13 cellular contexts compared by ENCODE assay signal in genomic region chr10:93873427-93874115, GRCh38. TPM values are rescaled to one million over a fixed set of nuclear protein-coding genes. Genes with fewer than 3 reads are reported as not detected.
DNase-seq lines count a peak whose midpoint lies in the region; ATAC-seq and TF ChIP-seq lines count a peak whose summit lies in the region.
"Had no signal": no experiment of that assay in that cellular context is flagged by ENCODE, and none has a peak within 500 bp of the region (broad histone marks: within the 10 kb centered on the region; RNA-seq: fewer than 3 reads in every experiment).

No MANE protein-coding gene starts in this region.

- H3K27ac Mint-ChIP-seq in nephron progenitor cell: peak overlapping the region; percentile 64
- H3K27ac Mint-ChIP-seq: activated naive CD4-positive, alpha-beta T cell treated with anti-CD3 and anti-CD28 coated beads, Interleukin-2, amount 50 U/mL, for 24 hours; effector memory CD8-positive, alpha-beta T cell had no signal

- no peak overlapping the region for H3K4me3 ChIP-seq in epithelial cell of esophagus (ENCODE audit: low read length)

- peaks cover 14% of the 10 kb centered on the region for H3K4me1 Mint-ChIP-seq in nephron progenitor cell
- H3K4me1 Mint-ChIP-seq: activated naive CD4-positive, alpha-beta T cell treated with anti-CD3 and anti-CD28 coated beads, Interleukin-2, amount 50 U/mL, for 24 hours had no signal

- peak; percentile 51 for DNase-seq in EL
- DNase-seq in NCI-H460 (ENCODE audit: extremely low read depth, low read depth): peak; percentile 72
- DNase-seq in epithelial cell of esophagus (ENCODE audit: low read depth): peak; percentile 68
- no peak for DNase-seq in nephron progenitor cell
- DNase-seq in Right ventricle myocardium superior: no peak
- DNase-seq in 8988T: no peak
- DNase-seq in stimulated activated CD4-positive, alpha-beta T cell treated with anti-CD3 and anti-CD28 coated beads, Interleukin-1b, Interleukin-23, amount 100 ng/mL, for 48 hours: no peak
- DNase-seq: effector memory CD8-positive, alpha-beta T cell; kidney; stimulated activated CD4-positive, alpha-beta T cell treated with anti-CD3 and anti-CD28 coated beads, Interleukin-2, amount 100 ng/mL, for 48 hours had no signal

- no peak for ATAC-seq in Right ventricle myocardium superior (ENCODE audit: poor library complexity)
- ATAC-seq in HG03521 (IDR thresholded peaks at IDR 0.05; ENCODE audit: unreplicated experiment): no peak
- ATAC-seq: effector memory CD8-positive, alpha-beta T cell had no signal

- H3K9me3 Mint-ChIP-seq in nephron progenitor cell: no peaks in the 10 kb centered on the region
- H3K9me3 Mint-ChIP-seq: activated naive CD4-positive, alpha-beta T cell treated with anti-CD3 and anti-CD28 coated beads, Interleukin-2, amount 50 U/mL, for 24 hours; effector memory CD8-positive, alpha-beta T cell; neural crest cell had no signal

- no peak overlapping the region for H3K4me3 Mint-ChIP-seq in nephron progenitor cell
- H3K4me3 Mint-ChIP-seq: activated naive CD4-positive, alpha-beta T cell treated with anti-CD3 and anti-CD28 coated beads, Interleukin-2, amount 50 U/mL, for 24 hours; effector memory CD8-positive, alpha-beta T cell; neural crest cell had no signal

- H3K36me3 Mint-ChIP-seq in nephron progenitor cell (ENCODE audit: low read depth): no peaks in the 10 kb centered on the region
- H3K36me3 Mint-ChIP-seq: activated naive CD4-positive, alpha-beta T cell treated with anti-CD3 and anti-CD28 coated beads, Interleukin-2, amount 50 U/mL, for 24 hours had no signal

- TF ChIP-seq CTCF in epithelial cell of esophagus (IDR thresholded peaks at IDR 0.05; ENCODE audit: insufficient read depth, low read depth, low read length, missing control alignments) (no peak), nephron progenitor cell (IDR thresholded peaks at IDR 0.05) (no peak)

- peaks cover 5% of the 10 kb centered on the region for H3K27me3 Mint-ChIP-seq in nephron progenitor cell (ENCODE audit: low read depth, poor library complexity)

- intact Hi-C loops in Right ventricle myocardium superior (cut with DNase I): no loop called here

RNA-seq across cellular contexts. Expression of gene SLC35G1, which starts 20.2 kb away (rescaled TPM):
- 21.9 and 23.1 TPM in 2 replicates for total RNA-seq in NCI-H460 (2014; rRNA removed; shearing (Covaris generic))
- 34.8 and 41.2 TPM in 2 replicates for polyA plus RNA-seq in NCI-H460 (2014; cell fraction: nucleus; rRNA removed)
- total RNA-seq in Right ventricle myocardium superior: 1.7 TPM

Comparison
In these comparisons a context has a peak if more than half of its experiments do, and no peak if none do; other contexts are left out.
1. DNase-seq: peak in EL (single experiment), NCI-H460 (single experiment) and epithelial cell of esophagus (single experiment); none in nephron progenitor cell (single experiment), Right ventricle myocardium superior (single experiment), 8988T (single experiment) and stimulated activated CD4-positive, alpha-beta T cell treated with anti-CD3 and anti-CD28 coated beads, Interleukin-1b, Interleukin-23, amount 100 ng/mL, for 48 hours (single experiment).